In the genomic region with DNA sequence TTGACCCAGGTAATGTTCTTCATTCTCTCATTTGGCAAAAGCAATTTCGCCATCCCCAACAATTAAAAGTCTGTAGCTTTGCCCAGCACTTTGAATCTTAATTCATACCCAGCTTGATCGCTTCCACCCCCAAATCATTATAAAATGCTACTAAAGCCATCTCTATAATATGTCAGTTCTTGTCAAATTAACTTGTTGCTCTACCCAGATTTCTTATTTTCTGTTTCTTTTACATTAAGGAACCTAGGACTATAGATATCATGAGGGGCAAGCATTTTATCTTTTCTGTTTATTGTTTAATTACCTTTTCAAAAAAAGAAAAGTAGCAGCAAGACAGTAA, we compare ENCODE assay signal across 33 cellular contexts. TPM values are rescaled to one million over a fixed set of nuclear protein-coding genes. Genes with fewer than 3 reads are reported as not detected.
"Had no signal": no experiment of that assay in that cellular context is flagged by ENCODE, and none has a peak within 500 bp of the region (broad histone marks: within the 10 kb centered on the region; RNA-seq: fewer than 3 reads in every experiment).

No MANE protein-coding gene starts in this region.

- H3K27ac ChIP-seq: adrenal gland, ascending aorta, colonic mucosa, heart left ventricle, left ventricle myocardium inferior, spleen had no signal

- H3K4me3 ChIP-seq: adrenal gland, ascending aorta, breast epithelium, colonic mucosa, heart left ventricle, left ventricle myocardium inferior, lung, spleen, thoracic aorta had no signal

- DNase-seq: activated CD4-positive, alpha-beta memory T cell treated with anti-CD3 and anti-CD28 coated beads for 36 hours; activated CD4-positive, CD25-positive, alpha-beta regulatory T cell treated with anti-CD3 and anti-CD28 coated beads, Interleukin-2, amount 50 U/mL, for 72 hours; activated CD8-positive, alpha-beta memory T cell treated with anti-CD3 and anti-CD28 coated beads, Interleukin-2, amount 50 U/mL, for 4 hours; activated effector memory CD4-positive, alpha-beta T cell treated with anti-CD3 and anti-CD28 coated beads, Interleukin-2, amount 50 U/mL, for 16 hours; activated naive CD4-positive, alpha-beta T cell treated with anti-CD3 and anti-CD28 coated beads for 36 hours; activated naive CD8-positive, alpha-beta T cell treated with anti-CD3 and anti-CD28 coated beads for 36 hours; activated T-cell treated with anti-CD3 and anti-CD28 coated beads, Interleukin-2, amount 50 U/mL, for 1 hour; adrenal gland; colonic mucosa; effector memory CD8-positive, alpha-beta T cell; foreskin fibroblast; heart left ventricle; immature natural killer cell; kidney glomerular epithelial cell; left ventricle myocardium inferior; mesendoderm; natural killer cell; right cardiac atrium; spleen; stimulated activated naive CD4-positive, alpha-beta T cell treated with Interleukin-2 at 50 U/mL for 16 hours; T-helper 17 cell; trophoblast cell had no signal

- H3K9me3 ChIP-seq: adrenal gland, ascending aorta, breast epithelium, colonic mucosa, heart left ventricle, left ventricle myocardium inferior, spleen, thoracic aorta had no signal

- H3K36me3 ChIP-seq: adrenal gland, ascending aorta, breast epithelium, colonic mucosa, heart left ventricle, left ventricle myocardium inferior, spleen, thoracic aorta had no signal

RNA-seq across cellular contexts. Expression of a gene that starts 6.1 kb away (rescaled TPM):
- total RNA-seq: activated CD4-positive, alpha-beta memory T cell treated with anti-CD3 and anti-CD28 coated beads for 36 hours; activated CD4-positive, alpha-beta T cell treated with anti-CD3 and anti-CD28 coated beads, Interleukin-2, amount 10 ng/mL, durations not matched to agents 24 days and 14 days; activated CD8-positive, alpha-beta memory T cell treated with anti-CD3 and anti-CD28 coated beads for 36 hours; activated naive CD4-positive, alpha-beta T cell treated with anti-CD3 and anti-CD28 coated beads for 36 hours; activated naive CD8-positive, alpha-beta T cell treated with anti-CD3 and anti-CD28 coated beads for 36 hours; activated T-helper 1 cell treated with anti-CD3 and anti-CD28 coated beads, Interleukin-12 subunit alpha, Interleukin-12 subunit beta, Interleukin-2, Interleukin-4 antibody, amounts not matched to agents 30 ng/mL and 10 ng/mL and 1 ng/mL, durations not matched to agents 14 hours and 24 hours and 36 hours; dermis microvascular lymphatic vessel endothelial cell; esophagus mucosa; mononuclear cell; natural killer cell; pulmonary artery endothelial cell; spleen; T-helper 17 cell had no signal
